8 cellular contexts compared by ENCODE assay signal in the genomic region with DNA sequence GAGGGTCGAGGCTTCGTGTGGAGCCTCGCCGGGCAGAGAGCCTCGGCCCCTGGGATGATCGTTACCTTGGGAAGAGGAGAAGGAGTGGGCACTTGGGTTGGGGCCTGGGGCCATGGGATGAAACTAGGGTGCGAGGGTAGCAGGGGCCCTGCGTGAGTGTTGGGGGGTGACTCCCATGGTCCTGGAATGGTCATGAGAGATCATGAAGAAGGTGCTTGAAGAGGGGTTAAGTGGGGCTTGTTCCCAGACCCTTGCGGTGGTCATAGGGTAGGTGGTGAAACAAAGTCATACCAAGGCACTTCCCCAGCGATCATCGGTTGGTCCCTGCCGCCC. TPM values are rescaled to one million over a fixed set of nuclear protein-coding genes. Genes with fewer than 3 reads are reported as not detected.
DNase-seq lines count a peak whose midpoint lies in the region; ATAC-seq and TF ChIP-seq lines count a peak whose summit lies in the region.

No MANE protein-coding gene starts in this region.

- CTCF ChIA-PET in activated naive CD4-positive, alpha-beta T cell treated with anti-CD3 and anti-CD28 coated beads, Interleukin-2, amount 10 ng/mL, durations not matched to agents 7 days and 5 days (lab: Charles Lee): interaction anchor here (1.0 to 1.6 kb wide), 5 partner anchors 14 to 52 kb away, joined by 3 to 7 read pairs (median 4); a partner anchor contains a TSS
- CTCF ChIA-PET in RWPE1 (lab: Yijun Ruan, JAX): interaction anchor here (0.5 to 1.5 kb wide), 7 partner anchors 23 to 285 kb away, joined by 3 to 5 read pairs (median 4); a partner anchor contains a TSS

- TF ChIP-seq CTCF in RWPE1 (conservative IDR thresholded peaks at IDR 0.05; ENCODE audit: low read depth) (no peak), fibroblast of mammary gland (conservative IDR thresholded peaks at IDR 0.05; ENCODE audit: control insufficient read depth, insufficient read depth, low read depth, low read length) (no peak), psoas muscle (IDR thresholded peaks at IDR 0.05) (no peak)

- H3K9me3 ChIP-seq in psoas muscle: no peaks in the 10 kb centered on the region

- H3K27me3 Mint-ChIP-seq in activated naive CD4-positive, alpha-beta T cell treated with anti-CD3 and anti-CD28 coated beads, Interleukin-2, amount 10 ng/mL, durations not matched to agents 7 days and 5 days: peaks cover 12% of the 10 kb centered on the region

- H3K27ac Mint-ChIP-seq in activated naive CD4-positive, alpha-beta T cell treated with anti-CD3 and anti-CD28 coated beads, Interleukin-2, amount 10 ng/mL, durations not matched to agents 7 days and 5 days: peak overlapping the region; percentile 95

- H3K4me1 ChIP-seq in psoas muscle: peaks cover 15% of the 10 kb centered on the region

- no peak for DNase-seq in activated naive CD4-positive, alpha-beta T cell treated with anti-CD3 and anti-CD28 coated beads, Interleukin-2, amount 10 ng/mL, durations not matched to agents 7 days and 5 days
- no peak for DNase-seq in activated naive CD4-positive, alpha-beta T cell treated with Interleukin-2 at 50 U/mL for 16 hours
- DNase-seq in RWPE1 (ENCODE audit: low spot score) (no peak), fibroblast of mammary gland (ENCODE audit: low read depth) (no peak), psoas muscle (no peak), H4 (ENCODE audit: low spot score) (no peak), NCI-H1048 (lab: John Stamatoyannopoulos, UW) (no peak), UCSD-AML1 (lab: John Stamatoyannopoulos, UW; ENCODE audit: unreplicated experiment) (no peak)

- peak in 1 of 4 donors; percentile 4 for ATAC-seq in psoas muscle

- POLR2A ChIA-PET in RWPE1 (lab: Yijun Ruan, JAX; ENCODE audit: low non-redundant PET): interaction anchor here (0.6 kb wide), 1 partner anchor 66 kb away, joined by 8 read pairs; no protein-coding TSS in a partner anchor

- intact Hi-C loops in psoas muscle (cut with DNase I): loop anchor here (5.0 kb wide), 2 partner anchors 84 to 239 kb away; a partner anchor contains a TSS

- peaks cover 38% of the 10 kb centered on the region for H3K4me1 Mint-ChIP-seq in activated naive CD4-positive, alpha-beta T cell treated with anti-CD3 and anti-CD28 coated beads, Interleukin-2, amount 10 ng/mL, durations not matched to agents 7 days and 5 days

- 7 to 9% (median 7%) methylated on average over 12 of the region's 12 CpGs for WGBS in psoas muscle, 3 donors

- no peaks in the 10 kb centered on the region for H3K27me3 ChIP-seq in psoas muscle (ENCODE audit: insufficient read depth in 3 of 3, low read length in 2 of 3)

- peaks cover 3% of the 10 kb centered on the region for H3K36me3 Mint-ChIP-seq in activated naive CD4-positive, alpha-beta T cell treated with anti-CD3 and anti-CD28 coated beads, Interleukin-2, amount 10 ng/mL, durations not matched to agents 7 days and 5 days

- H3K4me3 ChIP-seq in fibroblast of mammary gland (ENCODE audit: control insufficient read depth, low read depth, low read length): peak overlapping the region; percentile 72
- H3K4me3 ChIP-seq in psoas muscle: peak overlapping the region; percentile 92

- H3K9me3 Mint-ChIP-seq in activated naive CD4-positive, alpha-beta T cell treated with anti-CD3 and anti-CD28 coated beads, Interleukin-2, amount 10 ng/mL, durations not matched to agents 7 days and 5 days: no peaks in the 10 kb centered on the region

- H3K36me3 ChIP-seq in psoas muscle (ENCODE audit: insufficient read depth in 1 of 2, low read depth in 1 of 2): no peaks in the 10 kb centered on the region

- peak overlapping the region; percentile 100 for H3K4me3 Mint-ChIP-seq in activated naive CD4-positive, alpha-beta T cell treated with anti-CD3 and anti-CD28 coated beads, Interleukin-2, amount 10 ng/mL, durations not matched to agents 7 days and 5 days

- H3K27ac ChIP-seq in RWPE1 (peak overlapping the region; percentile 73), psoas muscle (peak overlapping the region; percentile 84)

RNA-seq across cellular contexts. Expression of a gene that starts 0.3 kb away (rescaled TPM):
- total RNA-seq in psoas muscle: 10 to 100 TPM; 10.5 to 17.0 (median 14.8) TPM
- 10 to 100 TPM; 15.2 to 22.9 (median 15.7) TPM for polyA plus RNA-seq in psoas muscle
- total RNA-seq in H4 (2014; rRNA removed; shearing (Covaris generic)): 21.6 and 25.3 TPM in 2 replicates

RNA-seq across cellular contexts. Expression of a gene that starts 0.4 kb away (rescaled TPM):
- under 1 TPM in 3 of 4 donors, not detected in 1; 0.36 to 0.46 (median 0.36) TPM for total RNA-seq in psoas muscle
- 1 to 10 TPM in 1 of 3 donors, under 1 TPM in 2; 0.06 to 1.1 (median 0.20) TPM for polyA plus RNA-seq in psoas muscle
- total RNA-seq in H4 (2014; rRNA removed; shearing (Covaris generic)): 0.04 and 0.56 TPM in 2 replicates

RNA-seq across cellular contexts. Expression of a gene that starts 23.2 kb away (rescaled TPM):
- 10 to 100 TPM; 21.1 to 39.3 (median 34.0) TPM for total RNA-seq in psoas muscle
- 10 to 100 TPM; 15.0 to 22.6 (median 17.6) TPM for polyA plus RNA-seq in psoas muscle
- 27.5 and 34.3 TPM in 2 replicates for total RNA-seq in H4 (2014; rRNA removed; shearing (Covaris generic))

RNA-seq across cellular contexts. Expression of a gene that starts 24.9 kb away (rescaled TPM):
- 10 to 100 TPM; 31.5 to 79.0 (median 50.3) TPM for total RNA-seq in psoas muscle
- 10 to 100 TPM; 16.5 to 33.0 (median 31.5) TPM for polyA plus RNA-seq in psoas muscle
- 9.1 and 11.3 TPM in 2 replicates for total RNA-seq in H4 (2014; rRNA removed; shearing (Covaris generic))

RNA-seq across cellular contexts. Expression of a gene that starts 45.2 kb away (rescaled TPM):
- 10 to 100 TPM; 54.5 to 80.8 (median 66.8) TPM for total RNA-seq in psoas muscle
- polyA plus RNA-seq in psoas muscle: 10 to 100 TPM; 54.8 to 67.4 (median 57.9) TPM
- total RNA-seq in H4 (2014; rRNA removed; shearing (Covaris generic)): 159 and 164 TPM in 2 replicates
